In genomic region chr19:19405919-19406877, GRCh38 we compare ENCODE assay signal across 8 cellular contexts.
DNase-seq lines count a peak whose midpoint lies in the region; ATAC-seq and TF ChIP-seq lines count a peak whose summit lies in the region.

No MANE protein-coding gene starts in this region.

- no peak overlapping the region for H2AFZ ChIP-seq in neuron (ENCODE audit: low read depth, low read length)

- H3K4me1 ChIP-seq in neuron (ENCODE audit: insufficient read depth, low read length) = peaks cover 18% of the 10 kb centered on the region

- H3K36me3 ChIP-seq in neuron (ENCODE audit: insufficient read depth, low read length) = peaks cover 10% of the 10 kb centered on the region

- no peaks in the 10 kb centered on the region for H3K27me3 ChIP-seq in neuron (ENCODE audit: insufficient read depth, low read length)

- H3K4me3 ChIP-seq in fibroblast of pulmonary artery (replicated peaks; ENCODE audit: low read depth, low read length) (peak overlapping the region; percentile 78), neuron (ENCODE audit: low read length) (peak overlapping the region; percentile 73)

- no peak for TF ChIP-seq CTCF in fibroblast of pulmonary artery (IDR thresholded peaks at IDR 0.05; ENCODE audit: low read length, missing control alignments)

- DNase-seq in GM03348 (ENCODE audit: low spot score) (peak; percentile 66), NCI-H748 treated with DMSO at 0.1 percent for 48 hours (lab: John Stamatoyannopoulos, UW) (peak; percentile 2), fibroblast of pulmonary artery (ENCODE audit: low read depth) (peak; percentile 52), amniotic stem cell (lab: John Stamatoyannopoulos, UW) (no peak), NCI-H345 treated with DMSO at 0.1 percent for 48 hours (lab: John Stamatoyannopoulos, UW; ENCODE audit: unreplicated experiment) (no peak)
- DNase-seq in activated T-cell treated with anti-CD3 and anti-CD28 coated beads, Interleukin-2, amount 50 U/mL, for 48 hours = peak; percentile 68 to 77

- ATAC-seq in HG02623 (IDR thresholded peaks at IDR 0.05; ENCODE audit: unreplicated experiment) = peak; percentile 19

- no peaks in the 10 kb centered on the region for H3K9me3 ChIP-seq in neuron (ENCODE audit: low read length)

Comparison
In these comparisons a context has a peak if more than half of its experiments do, and no peak if none do; other contexts are left out.
1. DNase-seq: peak in GM03348 (single experiment), NCI-H748 treated with DMSO at 0.1 percent for 48 hours (single experiment), activated T-cell treated with anti-CD3 and anti-CD28 coated beads, Interleukin-2, amount 50 U/mL, for 48 hours (2 of 2) and fibroblast of pulmonary artery (single experiment); none in amniotic stem cell (single experiment) and NCI-H345 treated with DMSO at 0.1 percent for 48 hours (single experiment).